ENCODE assay signal across 8 cellular contexts in the genomic region with DNA sequence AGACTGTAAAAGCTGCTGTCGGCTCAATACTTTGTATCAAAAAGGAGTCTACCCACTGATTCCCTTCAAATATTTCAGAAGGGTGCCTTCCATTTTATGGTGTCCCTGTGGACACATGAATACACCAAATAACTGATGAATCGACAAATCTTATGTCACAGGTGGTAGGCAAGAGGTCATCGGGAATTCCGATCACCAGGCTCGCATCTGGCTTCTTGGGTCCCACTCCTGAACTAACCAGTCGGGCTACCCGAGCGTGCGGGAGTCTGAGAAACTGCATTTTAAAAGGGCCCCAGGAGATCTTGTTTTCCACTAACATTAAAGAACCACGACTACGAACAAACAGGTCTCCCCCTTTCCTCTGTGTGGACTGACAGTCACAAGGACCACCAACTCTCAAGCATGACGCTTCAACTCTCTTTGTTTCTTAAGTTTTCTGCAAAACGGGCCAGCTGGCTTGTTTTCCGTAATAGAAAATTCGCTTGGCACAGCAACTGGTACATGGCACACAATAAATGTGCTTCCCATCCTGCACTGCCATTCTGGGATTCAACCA. TPM values are rescaled to one million over a fixed set of nuclear protein-coding genes. Genes with fewer than 3 reads are reported as not detected.
A peak's percentile ranks its signal among the peaks of the same experiment; 100 is the strongest.
DNase-seq lines count a peak whose midpoint lies in the region; ATAC-seq lines count a peak whose summit lies in the region.

No MANE protein-coding gene starts in this region.

- H3K4me3 Mint-ChIP-seq in activated T-helper 1 cell treated with anti-CD3 and anti-CD28 coated beads, Interleukin-12 subunit alpha, Interleukin-12 subunit beta, Interleukin-2, Interleukin-4 antibody, amounts not matched to agents 30 ng/mL and 10 ng/mL and 1 ng/mL, durations not matched to agents 14 hours and 24 hours and 36 hours, result peak overlapping the region; percentile 96
- H3K4me3 Mint-ChIP-seq in immature natural killer cell, result peak overlapping the region; percentile 96 to 100 (median 99)

- H3K27me3 Mint-ChIP-seq in activated T-helper 1 cell treated with anti-CD3 and anti-CD28 coated beads, Interleukin-12 subunit alpha, Interleukin-12 subunit beta, Interleukin-2, Interleukin-4 antibody, amounts not matched to agents 30 ng/mL and 10 ng/mL and 1 ng/mL, durations not matched to agents 14 hours and 24 hours and 36 hours (ENCODE audit: insufficient read depth), result no peaks in the 10 kb centered on the region
- peaks cover 4 to 15% (median 13%) of the 10 kb centered on the region in 3 donors for H3K27me3 Mint-ChIP-seq in immature natural killer cell (ENCODE audit: low read depth in 3 of 3)

- H3K9me3 Mint-ChIP-seq in activated T-helper 1 cell treated with anti-CD3 and anti-CD28 coated beads, Interleukin-12 subunit alpha, Interleukin-12 subunit beta, Interleukin-2, Interleukin-4 antibody, amounts not matched to agents 30 ng/mL and 10 ng/mL and 1 ng/mL, durations not matched to agents 14 hours and 24 hours and 36 hours, result no peaks in the 10 kb centered on the region
- H3K9me3 Mint-ChIP-seq in immature natural killer cell, result no peaks in the 10 kb centered on the region

- intact Hi-C loops in activated T-helper 1 cell treated with anti-CD3 and anti-CD28 coated beads, Interleukin-12 subunit alpha, Interleukin-12 subunit beta, Interleukin-2, Interleukin-4 antibody, amounts not matched to agents 30 ng/mL and 10 ng/mL and 1 ng/mL, durations not matched to agents 14 hours and 24 hours and 36 hours (cut with micrococcal nuclease), result loop anchor here (5.0 to 10.0 kb wide), 4 partner anchors 93 to 450 kb away; partner anchors contain the start of genes CCDC102A, CPNE2, NUP93 and POLR2C
- intact Hi-C loops in left colon (cut with DNase I, micrococcal nuclease), result no loop called here

- peak; percentile 10 for DNase-seq in NOMO-1 treated with dmso at 0.1 percent for 144 hours (lab: John Stamatoyannopoulos, UW; ENCODE audit: unreplicated experiment)
- DNase-seq in NOMO-1 (lab: John Stamatoyannopoulos, UW; ENCODE audit: unreplicated experiment in 2 of 2), result no peak
- no peak for DNase-seq in activated T-helper 1 cell treated with anti-CD3 and anti-CD28 coated beads, Interleukin-12 subunit alpha, Interleukin-12 subunit beta, Interleukin-2, Interleukin-4 antibody, amounts not matched to agents 30 ng/mL and 10 ng/mL and 1 ng/mL, durations not matched to agents 14 hours and 24 hours and 36 hours (ENCODE audit: low spot score)
- no peak for DNase-seq in immature natural killer cell
- peak in 2 of 49 donors; percentile 47 to 64 for DNase-seq in substantia nigra (lab: John Stamatoyannopoulos, UW)
- no peak for DNase-seq in effector CD8-positive, alpha-beta T cell (lab: John Stamatoyannopoulos, UW)
- DNase-seq in NK-92 treated with Interleukin-12 subunit alpha and Interleukin-12 subunit beta, amount 100 ng/mL, for 24 hours (lab: John Stamatoyannopoulos, UW), result no peak
- DNase-seq in left colon, result no peak

- H3K27ac Mint-ChIP-seq in activated T-helper 1 cell treated with anti-CD3 and anti-CD28 coated beads, Interleukin-12 subunit alpha, Interleukin-12 subunit beta, Interleukin-2, Interleukin-4 antibody, amounts not matched to agents 30 ng/mL and 10 ng/mL and 1 ng/mL, durations not matched to agents 14 hours and 24 hours and 36 hours, result peak overlapping the region; percentile 98
- peak overlapping the region; percentile 94 to 98 (median 97) for H3K27ac Mint-ChIP-seq in immature natural killer cell

- H3K36me3 Mint-ChIP-seq in activated T-helper 1 cell treated with anti-CD3 and anti-CD28 coated beads, Interleukin-12 subunit alpha, Interleukin-12 subunit beta, Interleukin-2, Interleukin-4 antibody, amounts not matched to agents 30 ng/mL and 10 ng/mL and 1 ng/mL, durations not matched to agents 14 hours and 24 hours and 36 hours (ENCODE audit: low read depth), result peaks cover 16% of the 10 kb centered on the region
- no peaks in the 10 kb centered on the region for H3K36me3 Mint-ChIP-seq in immature natural killer cell

- no peak for ATAC-seq in left colon

- peak overlapping the region; percentile 92 for H3K27ac ChIP-seq in substantia nigra (ENCODE audit: low read depth, low read length, poor library complexity, severe bottlenecking)

- peaks cover 40% of the 10 kb centered on the region for H3K4me1 Mint-ChIP-seq in activated T-helper 1 cell treated with anti-CD3 and anti-CD28 coated beads, Interleukin-12 subunit alpha, Interleukin-12 subunit beta, Interleukin-2, Interleukin-4 antibody, amounts not matched to agents 30 ng/mL and 10 ng/mL and 1 ng/mL, durations not matched to agents 14 hours and 24 hours and 36 hours (ENCODE audit: low read depth)
- peaks cover 54 to 68% of the 10 kb centered on the region in 2 donors for H3K4me1 Mint-ChIP-seq in immature natural killer cell

RNA-seq across cellular contexts. Expression of gene PSME3IP1, which starts 0.9 kb away (rescaled TPM):
- 116 and 124 TPM in 2 replicates for total RNA-seq in activated T-helper 1 cell treated with anti-CD3 and anti-CD28 coated beads, Interleukin-12 subunit alpha, Interleukin-12 subunit beta, Interleukin-2, Interleukin-4 antibody, amounts not matched to agents 30 ng/mL and 10 ng/mL and 1 ng/mL, durations not matched to agents 14 hours and 24 hours and 36 hours
- polyA plus RNA-seq in immature natural killer cell, result 10 to 100 TPM; 79.0 to 91.7 (median 88.9) TPM
- 100 to 1,000 TPM in 1 of 2 donors, 10 to 100 TPM in 1; 90.6 to 107 TPM for total RNA-seq in left colon

RNA-seq across cellular contexts. Expression of gene RSPRY1, which starts 1.2 kb away (rescaled TPM):
- total RNA-seq in activated T-helper 1 cell treated with anti-CD3 and anti-CD28 coated beads, Interleukin-12 subunit alpha, Interleukin-12 subunit beta, Interleukin-2, Interleukin-4 antibody, amounts not matched to agents 30 ng/mL and 10 ng/mL and 1 ng/mL, durations not matched to agents 14 hours and 24 hours and 36 hours, result 36.0 and 36.5 TPM in 2 replicates
- 10 to 100 TPM; 22.5 to 31.8 (median 24.7) TPM for polyA plus RNA-seq in immature natural killer cell
- 10 to 100 TPM; 49.1 to 53.0 TPM for total RNA-seq in left colon
